8 cellular contexts compared by ENCODE assay signal in the genomic region with DNA sequence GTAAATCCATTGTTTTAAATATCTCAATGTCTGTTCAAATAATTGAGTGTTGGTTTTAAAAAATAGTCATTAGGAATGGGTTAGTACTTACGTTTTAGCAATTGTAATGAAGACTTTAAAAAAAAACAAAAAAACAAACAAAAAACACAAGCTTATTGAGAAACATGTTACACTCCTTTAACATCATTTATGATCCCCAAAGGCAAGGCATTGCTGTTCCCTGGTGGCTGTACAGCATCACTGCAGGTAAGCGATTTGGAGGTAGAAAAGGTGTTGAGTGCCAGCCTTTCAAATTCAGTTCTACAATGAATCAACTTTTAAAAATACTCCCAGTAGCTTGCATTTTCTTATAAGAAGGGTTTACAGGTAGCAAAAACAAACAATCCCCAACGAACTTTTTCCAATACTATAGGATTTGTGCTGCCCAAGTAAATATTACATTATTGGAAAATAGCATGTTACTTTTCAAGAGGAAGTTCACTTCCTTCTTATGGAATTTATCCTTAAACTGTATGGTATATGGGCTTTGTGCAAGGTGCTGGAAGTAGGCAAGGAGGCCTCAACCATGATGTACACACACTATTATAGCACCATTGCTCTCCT. TPM values are rescaled to one million over a fixed set of nuclear protein-coding genes. Genes with fewer than 3 reads are reported as not detected.
DNase-seq lines count a peak whose midpoint lies in the region; ATAC-seq lines count a peak whose summit lies in the region.

No MANE protein-coding gene starts in this region.

- CTCF ChIA-PET in activated naive CD4-positive, alpha-beta T cell treated with anti-CD3 and anti-CD28 coated beads for 36 hours (lab: Charles Lee) = interaction anchor here (0.7 to 4.4 kb wide), 10 partner anchors 9 to 172 kb away, joined by 3 to 23 read pairs (median 4); no protein-coding TSS in a partner anchor
- CTCF ChIA-PET in naive thymus-derived CD4-positive, alpha-beta T cell (lab: Charles Lee) = interaction anchor here (0.6 to 2.5 kb wide), 5 partner anchors 97 to 1010 kb away, joined by 3 to 9 read pairs (median 4); no protein-coding TSS in a partner anchor

- no peaks in the 10 kb centered on the region for H3K36me3 ChIP-seq in naive thymus-derived CD4-positive, alpha-beta T cell (ENCODE audit: control insufficient read depth in 2 of 3, insufficient read depth in 3 of 3, low read length in 3 of 3)

- peaks cover 0 to 8% of the 10 kb centered on the region in 2 donors for H3K27me3 ChIP-seq in naive thymus-derived CD4-positive, alpha-beta T cell (ENCODE audit: control insufficient read depth in 2 of 2, insufficient read depth in 2 of 2, low read length in 2 of 2)

- no peak overlapping the region for H3K27ac ChIP-seq in naive thymus-derived CD4-positive, alpha-beta T cell (ENCODE audit: low read depth, low read length)

- intact Hi-C loops in activated naive CD4-positive, alpha-beta T cell treated with anti-CD3 and anti-CD28 coated beads for 36 hours (cut with micrococcal nuclease) = loop anchor here (1.0 kb wide), 1 partner anchor 170 kb away; no protein-coding TSS in a partner anchor
- intact Hi-C loops in naive thymus-derived CD4-positive, alpha-beta T cell (cut with micrococcal nuclease) = loop anchor here in 1 of 2 donors (1.0 kb wide), 1 partner anchor 170 kb away; no protein-coding TSS in a partner anchor

- H3K27me3 Mint-ChIP-seq in activated naive CD4-positive, alpha-beta T cell treated with anti-CD3 and anti-CD28 coated beads for 36 hours (ENCODE audit: low read depth) = peaks cover 9% of the 10 kb centered on the region
- peaks cover 0 to 30% (median 23%) of the 10 kb centered on the region in 5 donors for H3K27me3 Mint-ChIP-seq in naive thymus-derived CD4-positive, alpha-beta T cell

- ATAC-seq in naive thymus-derived CD4-positive, alpha-beta T cell = no peak
- no peak for ATAC-seq in GM19023 (IDR thresholded peaks at IDR 0.05; ENCODE audit: unreplicated experiment)

- H3K4me1 Mint-ChIP-seq in activated naive CD4-positive, alpha-beta T cell treated with anti-CD3 and anti-CD28 coated beads for 36 hours (ENCODE audit: low read depth) = no peaks in the 10 kb centered on the region
- H3K4me1 Mint-ChIP-seq in naive thymus-derived CD4-positive, alpha-beta T cell = peaks cover 0 to 5% (median 0%) of the 10 kb centered on the region in 7 donors

- H3K9me3 ChIP-seq in naive thymus-derived CD4-positive, alpha-beta T cell (ENCODE audit: control insufficient read depth in 2 of 3, low read length in 3 of 3) = no peaks in the 10 kb centered on the region

- H3K9me3 Mint-ChIP-seq in activated naive CD4-positive, alpha-beta T cell treated with anti-CD3 and anti-CD28 coated beads for 36 hours = no peaks in the 10 kb centered on the region
- peaks cover 0 to 2% (median 0%) of the 10 kb centered on the region in 11 donors for H3K9me3 Mint-ChIP-seq in naive thymus-derived CD4-positive, alpha-beta T cell

- no peak overlapping the region for H3K4me3 Mint-ChIP-seq in activated naive CD4-positive, alpha-beta T cell treated with anti-CD3 and anti-CD28 coated beads for 36 hours
- no peak overlapping the region for H3K4me3 Mint-ChIP-seq in naive thymus-derived CD4-positive, alpha-beta T cell

- H3K4me1 ChIP-seq in naive thymus-derived CD4-positive, alpha-beta T cell (ENCODE audit: control insufficient read depth in 2 of 2, insufficient read depth in 2 of 2, low read length in 2 of 2) = no peaks in the 10 kb centered on the region

- H3K27ac Mint-ChIP-seq in activated naive CD4-positive, alpha-beta T cell treated with anti-CD3 and anti-CD28 coated beads for 36 hours = no peak overlapping the region
- no peak overlapping the region for H3K27ac Mint-ChIP-seq in naive thymus-derived CD4-positive, alpha-beta T cell

- POLR2A ChIA-PET in naive thymus-derived CD4-positive, alpha-beta T cell (lab: Charles Lee) = no interaction called here

- H3K4me3 ChIP-seq in naive thymus-derived CD4-positive, alpha-beta T cell (ENCODE audit: low read length) = no peak overlapping the region

- no peaks in the 10 kb centered on the region for H3K36me3 Mint-ChIP-seq in activated naive CD4-positive, alpha-beta T cell treated with anti-CD3 and anti-CD28 coated beads for 36 hours (ENCODE audit: low read depth)
- no peaks in the 10 kb centered on the region for H3K36me3 Mint-ChIP-seq in naive thymus-derived CD4-positive, alpha-beta T cell

- peak; percentile 16 for DNase-seq in activated naive CD4-positive, alpha-beta T cell treated with anti-CD3 and anti-CD28 coated beads for 36 hours
- DNase-seq in activated naive CD4-positive, alpha-beta T cell (lab: John Stamatoyannopoulos, UW) = no peak
- DNase-seq in HCEC 1CT (peak; percentile 26), NCI-H2227 treated with DMSO at 0.1 percent for 48 hours (lab: John Stamatoyannopoulos, UW) (peak; percentile 26), cerebellar cortex (ENCODE audit: low spot score) (peak; percentile 58), NCI-H524 treated with DMSO at 0.1 percent for 48 hours (lab: John Stamatoyannopoulos, UW) (no peak)
- DNase-seq in naive thymus-derived CD4-positive, alpha-beta T cell = peak in 6 of 9 donors; percentile 1 to 30 (median 22)

RNA-seq across cellular contexts. Expression of gene CNRIP1, which starts 27.5 kb away (rescaled TPM):
- not detected for total RNA-seq in activated naive CD4-positive, alpha-beta T cell treated with anti-CD3 and anti-CD28 coated beads for 36 hours
- under 1 TPM in 3 of 5 experiments, not detected in 2; 0.19 to 0.78 (median 0.38) TPM for total RNA-seq in naive thymus-derived CD4-positive, alpha-beta T cell
- polyA plus RNA-seq in naive thymus-derived CD4-positive, alpha-beta T cell = not detected

RNA-seq across cellular contexts. Expression of gene PPP3R1, which starts 39.9 kb away (rescaled TPM):
- 10 to 100 TPM; 61.3 to 63.5 TPM for total RNA-seq in activated naive CD4-positive, alpha-beta T cell treated with anti-CD3 and anti-CD28 coated beads for 36 hours
- 10 to 100 TPM; 54.1 to 78.2 (median 70.0) TPM for total RNA-seq in naive thymus-derived CD4-positive, alpha-beta T cell
- polyA plus RNA-seq in naive thymus-derived CD4-positive, alpha-beta T cell = 1 to 10 TPM; 2.6 to 7.2 TPM

Comparison
In these comparisons a context has a peak if more than half of its experiments do, and no peak if none do; other contexts are left out.
1. DNase-seq: peak in activated naive CD4-positive, alpha-beta T cell treated with anti-CD3 and anti-CD28 coated beads for 36 hours (single experiment), HCEC 1CT (single experiment), NCI-H2227 treated with DMSO at 0.1 percent for 48 hours (single experiment), cerebellar cortex (single experiment) and naive thymus-derived CD4-positive, alpha-beta T cell (6 of 9); none in activated naive CD4-positive, alpha-beta T cell (0 of 4) and NCI-H524 treated with DMSO at 0.1 percent for 48 hours (single experiment).